Comparison of ENCODE assay signal across 3 cellular contexts in the genomic region with DNA sequence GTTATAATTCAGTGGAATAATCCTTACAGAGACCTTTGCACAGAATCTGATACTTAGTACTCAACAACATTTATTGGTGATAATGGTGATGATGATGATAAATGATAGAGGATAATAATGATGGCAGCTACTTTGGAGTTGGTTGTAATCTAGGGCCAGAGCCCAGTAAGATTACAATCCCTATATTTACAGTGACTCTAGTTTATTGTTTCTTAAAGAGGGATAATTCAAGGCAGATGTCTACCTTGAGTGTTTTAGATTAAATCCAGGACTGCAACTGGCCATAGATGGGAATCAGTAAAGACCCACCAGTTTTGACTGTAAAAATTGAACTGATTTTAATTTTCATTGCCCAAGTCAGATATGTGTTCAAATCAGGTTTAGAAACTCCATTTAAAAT.
"Had no signal": no experiment of that assay in that cellular context is flagged by ENCODE, and none has a peak within 500 bp of the region (broad histone marks: within the 10 kb centered on the region; RNA-seq: fewer than 3 reads in every experiment).

No MANE protein-coding gene starts in this region.

- H3K4me3 ChIP-seq: GM12878 had no signal

- ATAC-seq: GM12878 had no signal

- DNase-seq: GDM1, GF-D8 had no signal
